In genomic region chr9:3794005-3794404, GRCh38 we compare ENCODE assay signal across 11 cellular contexts.
DNase-seq lines count a peak whose midpoint lies in the region; ATAC-seq and TF ChIP-seq lines count a peak whose summit lies in the region.
"Had no signal": no experiment of that assay in that cellular context is flagged by ENCODE, and none has a peak within 500 bp of the region (broad histone marks: within the 10 kb centered on the region; RNA-seq: fewer than 3 reads in every experiment).

No MANE protein-coding gene starts in this region.

- H4K20me1 ChIP-seq in BLaER1 treated with 17β-estradiol and CSF1 and Interleukin-3, amounts not matched to agents 10 nM and 100 nM, result no peaks in the 10 kb centered on the region

- no peak overlapping the region for H3K4me3 ChIP-seq in BLaER1 treated with 17β-estradiol and CSF1 and Interleukin-3, amounts not matched to agents 10 nM and 100 nM

- H3K36me3 ChIP-seq in BLaER1 treated with 17β-estradiol and CSF1 and Interleukin-3, amounts not matched to agents 10 nM and 100 nM, result no peaks in the 10 kb centered on the region; a peak in 1 of 22 replicates

- no peaks in the 10 kb centered on the region for H3K27me3 ChIP-seq in BLaER1 treated with 17β-estradiol and CSF1 and Interleukin-3, amounts not matched to agents 10 nM and 100 nM

- H3K4me1 ChIP-seq in BLaER1 treated with 17β-estradiol and CSF1 and Interleukin-3, amounts not matched to agents 10 nM and 100 nM, result peaks cover 13 to 22% (median 17%) of the 10 kb centered on the region in 10 experiments

- DNase-seq in NCI-H1436 (lab: John Stamatoyannopoulos, UW), result peak; percentile 56
- DNase-seq in astrocyte of the hippocampus (ENCODE audit: low read depth, low spot score), result peak; percentile 80
- peak; percentile 91 for DNase-seq in left kidney (ENCODE audit: low read depth, low spot score)
- no peak for DNase-seq in GM13977 (ENCODE audit: low spot score)
- no peak for DNase-seq in caudate nucleus (lab: John Stamatoyannopoulos, UW)
- no peak for DNase-seq in mucosa of gallbladder (ENCODE audit: low spot score)
- DNase-seq: activated naive CD4-positive, alpha-beta T cell; MV-4-11; stimulated activated CD8-positive, alpha-beta memory T cell treated with anti-CD3 and anti-CD28 coated beads, Interleukin-4, amount 100 ng/mL, for 48 hours had no signal

- peaks cover 25 to 34% (median 28%) of the 10 kb centered on the region in 11 experiments for H3K9me3 ChIP-seq in BLaER1 treated with 17β-estradiol and CSF1 and Interleukin-3, amounts not matched to agents 10 nM and 100 nM (replicated peaks in 1 of 11)

- TF ChIP-seq CTCF in GM13977 (IDR thresholded peaks at IDR 0.05; ENCODE audit: extremely low read depth, insufficient read depth, missing control alignments), result no peak

- peak overlapping the region; percentile 54 to 77 (median 61) for H3K4me2 ChIP-seq in BLaER1 treated with 17β-estradiol and CSF1 and Interleukin-3, amounts not matched to agents 10 nM and 100 nM

- no peak for ATAC-seq in HG02870 (IDR thresholded peaks at IDR 0.05; ENCODE audit: unreplicated experiment)

- H3K9ac ChIP-seq in BLaER1 treated with 17β-estradiol and CSF1 and Interleukin-3, amounts not matched to agents 10 nM and 100 nM, result peak overlapping the region in 5 of 11 experiments; percentile 10 to 28 (median 21); a peak in 5 of 22 replicates

- in situ Hi-C loops in GM13977 (cut with MboI; ENCODE audit: low pct_unique_long_range_greater_than_20kb, low sequenced_read_pairs, unreplicated experiment), result no loop called here

- H3K27ac ChIP-seq in BLaER1 treated with 17β-estradiol and CSF1 and Interleukin-3, amounts not matched to agents 10 nM and 100 nM, result peak overlapping the region in 8 of 11 experiments; percentile 5 to 51 (median 38); a peak in 10 of 22 replicates
- no peak overlapping the region for H3K27ac ChIP-seq in caudate nucleus (ENCODE audit: low read depth, low read length)

Comparison
In these comparisons a context has a peak if more than half of its experiments do, and no peak if none do; other contexts are left out.
1. DNase-seq: peak in NCI-H1436 (single experiment), astrocyte of the hippocampus (single experiment) and left kidney (single experiment); none in GM13977 (single experiment), caudate nucleus (0 of 61) and mucosa of gallbladder (single experiment).